In genomic region chr15:78567541-78567940, GRCh38 we compare ENCODE assay signal across 16 cellular contexts. TPM values are rescaled to one million over a fixed set of nuclear protein-coding genes. Genes with fewer than 3 reads are reported as not detected.
DNase-seq lines count a peak whose midpoint lies in the region; ATAC-seq and TF ChIP-seq lines count a peak whose summit lies in the region.
"Had no signal": no experiment of that assay in that cellular context is flagged by ENCODE, and none has a peak within 500 bp of the region (broad histone marks: within the 10 kb centered on the region; RNA-seq: fewer than 3 reads in every experiment).

No MANE protein-coding gene starts in this region.

- H3K4me1 ChIP-seq in BLaER1 (peaks cover 31% of the 10 kb centered on the region), DOHH2 (ENCODE audit: control insufficient read depth, low read length) (peaks cover 21% of the 10 kb centered on the region)

- H3K36me3 ChIP-seq in BLaER1 (no peaks in the 10 kb centered on the region), DOHH2 (ENCODE audit: control insufficient read depth, low read length) (no peaks in the 10 kb centered on the region)
- H3K36me3 ChIP-seq: suprapubic skin had no signal

- H3K4me1 Mint-ChIP-seq in activated T-helper 17 cell treated with anti-CD3 and anti-CD28 coated beads, Interleukin-2, amount 50 U/mL, for 72 hours = peaks cover 11% of the 10 kb centered on the region

- ATAC-seq in activated T-helper 17 cell treated with anti-CD3 and anti-CD28 coated beads, Interleukin-2, amount 50 U/mL, for 72 hours (replicated peaks) = no peak
- ATAC-seq: activated CD8-positive, alpha-beta memory T cell treated with anti-CD3 and anti-CD28 coated beads, Interleukin-2, amount 10 ng/mL, durations not matched to agents 7 days and 5 days; naive thymus-derived CD8-positive, alpha-beta T cell had no signal

- peak overlapping the region; percentile 26 for H3K4me3 Mint-ChIP-seq in activated T-helper 17 cell treated with anti-CD3 and anti-CD28 coated beads, Interleukin-2, amount 50 U/mL, for 72 hours
- H3K4me3 Mint-ChIP-seq: activated CD8-positive, alpha-beta memory T cell treated with anti-CD3 and anti-CD28 coated beads, Interleukin-2, amount 10 ng/mL, durations not matched to agents 7 days and 5 days had no signal

- no peak for TF ChIP-seq CTCF in DOHH2 (IDR thresholded peaks at IDR 0.05; ENCODE audit: low read depth, low read length, poor library complexity, severe bottlenecking)

- H3K27me3 Mint-ChIP-seq in activated T-helper 17 cell treated with anti-CD3 and anti-CD28 coated beads, Interleukin-2, amount 50 U/mL, for 72 hours = peaks cover 11% of the 10 kb centered on the region

- H3K9me2 ChIP-seq in DOHH2 (replicated peaks; ENCODE audit: control insufficient read depth, low read length) = no peaks in the 10 kb centered on the region

- peaks cover 14% of the 10 kb centered on the region for H4K20me1 ChIP-seq in BLaER1
- no peaks in the 10 kb centered on the region for H4K20me1 ChIP-seq in DOHH2 (ENCODE audit: control insufficient read depth, insufficient read depth, low read depth, low read length)

- H3K9ac ChIP-seq in BLaER1 = no peak overlapping the region

- H3K4me2 ChIP-seq in BLaER1 = peak overlapping the region; percentile 87
- H3K4me2 ChIP-seq in DOHH2 (ENCODE audit: low read length) = peak overlapping the region; percentile 24; the same call in 1 of the 2 replicates

- H3K9me3 Mint-ChIP-seq in activated T-helper 17 cell treated with anti-CD3 and anti-CD28 coated beads, Interleukin-2, amount 50 U/mL, for 72 hours = no peaks in the 10 kb centered on the region
- H3K9me3 Mint-ChIP-seq: naive thymus-derived CD8-positive, alpha-beta T cell had no signal

- H3F3A ChIP-seq in DOHH2 (ENCODE audit: control insufficient read depth, insufficient read depth) = peaks cover 9% of the 10 kb centered on the region; the same call in 1 of the 2 replicates

- peaks cover 8% of the 10 kb centered on the region for H3K79me2 ChIP-seq in DOHH2 (ENCODE audit: control insufficient read depth, low read length)

- H3K9me3 ChIP-seq in BLaER1 (no peaks in the 10 kb centered on the region), DOHH2 (ENCODE audit: control insufficient read depth, insufficient read depth, low read length) (no peaks in the 10 kb centered on the region)
- H3K9me3 ChIP-seq: suprapubic skin had no signal

- no peaks in the 10 kb centered on the region for H3K27me3 ChIP-seq in BLaER1
- peaks cover 10% of the 10 kb centered on the region for H3K27me3 ChIP-seq in DOHH2 (ENCODE audit: control insufficient read depth, low read length)

- H3K4me3 ChIP-seq in BLaER1 (no peak overlapping the region), DOHH2 (ENCODE audit: low read length) (no peak overlapping the region)
- H3K4me3 ChIP-seq: coronary artery, suprapubic skin had no signal

- DNase-seq in NCI-H2171 treated with DMSO at 0.1 percent for 48 hours (lab: John Stamatoyannopoulos, UW) (peak; percentile 83), NCI-H774 (lab: John Stamatoyannopoulos, UW) (no peak), SHP77 treated with DMSO at 0.1 percent for 48 hours (lab: John Stamatoyannopoulos, UW) (no peak), NCI-H187 treated with DMSO at 0.1 percent for 48 hours (lab: John Stamatoyannopoulos, UW) (no peak), germinal center (ENCODE audit: low spot score) (no peak)
- DNase-seq: activated CD8-positive, alpha-beta memory T cell treated with anti-CD3 and anti-CD28 coated beads, Interleukin-2, amount 10 ng/mL, durations not matched to agents 7 days and 5 days; H7; naive thymus-derived CD8-positive, alpha-beta T cell; NCI-H2029 treated with DMSO at 0.1 percent for 48 hours had no signal

- H3K27ac ChIP-seq in BLaER1 (no peak overlapping the region), DOHH2 (ENCODE audit: low read depth, low read length) (no peak overlapping the region)
- H3K27ac ChIP-seq: coronary artery, suprapubic skin had no signal

- H3K36me3 Mint-ChIP-seq in activated T-helper 17 cell treated with anti-CD3 and anti-CD28 coated beads, Interleukin-2, amount 50 U/mL, for 72 hours (ENCODE audit: low read depth) = no peaks in the 10 kb centered on the region
- H3K36me3 Mint-ChIP-seq: activated CD8-positive, alpha-beta memory T cell treated with anti-CD3 and anti-CD28 coated beads, Interleukin-2, amount 10 ng/mL, durations not matched to agents 7 days and 5 days; naive thymus-derived CD8-positive, alpha-beta T cell had no signal

- H3K27ac Mint-ChIP-seq in activated T-helper 17 cell treated with anti-CD3 and anti-CD28 coated beads, Interleukin-2, amount 50 U/mL, for 72 hours = no peak overlapping the region
- H3K27ac Mint-ChIP-seq: activated CD8-positive, alpha-beta memory T cell treated with anti-CD3 and anti-CD28 coated beads, Interleukin-2, amount 10 ng/mL, durations not matched to agents 7 days and 5 days; naive thymus-derived CD8-positive, alpha-beta T cell had no signal

RNA-seq across cellular contexts. Expression of gene CHRNA5, which starts 2.2 kb away (rescaled TPM):
- 10 to 100 TPM in 1 of 2 donors, 1 to 10 TPM in 1; 5.9 to 14.1 TPM for total RNA-seq in activated T-helper 17 cell treated with anti-CD3 and anti-CD28 coated beads, Interleukin-2, amount 50 U/mL, for 72 hours

RNA-seq across cellular contexts. Expression of gene PSMA4, which starts 27.3 kb away (rescaled TPM):
- 100 to 1,000 TPM; 140 to 270 TPM for total RNA-seq in activated T-helper 17 cell treated with anti-CD3 and anti-CD28 coated beads, Interleukin-2, amount 50 U/mL, for 72 hours

RNA-seq across cellular contexts. Expression of gene CHRNA3, which starts 53.3 kb away (rescaled TPM):
- total RNA-seq in activated T-helper 17 cell treated with anti-CD3 and anti-CD28 coated beads, Interleukin-2, amount 50 U/mL, for 72 hours = not detected
- total RNA-seq: activated CD8-positive, alpha-beta memory T cell treated with anti-CD3 and anti-CD28 coated beads, Interleukin-2, amount 10 ng/mL, durations not matched to agents 7 days and 5 days; astrocyte; lung microvascular endothelial cell; naive thymus-derived CD8-positive, alpha-beta T cell had no signal
